In the genomic region with DNA sequence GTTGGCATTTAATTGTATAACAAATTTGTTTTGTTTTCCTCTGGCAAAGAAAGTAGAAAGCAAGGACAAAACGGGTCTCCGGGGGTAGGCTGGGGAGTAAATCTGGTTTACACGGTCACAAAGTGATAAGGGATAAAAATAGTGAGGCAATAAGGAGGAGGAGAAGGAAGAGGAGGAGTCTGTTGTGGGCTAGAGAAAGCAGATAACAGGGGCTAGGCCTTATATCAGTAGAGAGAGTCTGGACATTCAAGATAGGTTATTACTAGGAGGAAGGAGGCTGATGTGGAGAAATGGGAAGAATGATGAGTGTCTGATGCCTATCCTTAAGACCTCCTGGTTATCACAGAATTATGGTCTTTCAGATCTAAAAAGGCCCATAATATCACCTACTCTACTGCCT, we compare ENCODE assay signal across 10 cellular contexts.
"Had no signal": no experiment of that assay in that cellular context is flagged by ENCODE, and none has a peak within 500 bp of the region (broad histone marks: within the 10 kb centered on the region; RNA-seq: fewer than 3 reads in every experiment).

No MANE protein-coding gene starts in this region.

- H3K36me3 ChIP-seq: ascending aorta, lower lobe of right lung, upper lobe of right lung had no signal

- DNase-seq: activated CD4-positive, alpha-beta memory T cell treated with anti-CD3 and anti-CD28 coated beads, Interleukin-2, amount 10 ng/mL, durations not matched to agents 7 days and 5 days; activated gamma-delta T cell treated with Interleukin-2 at 50 U/mL for 16 hours; activated T-cell treated with anti-CD3 and anti-CD28 coated beads, Interleukin-2, amount 50 U/mL, for 72 hours; dorsolateral prefrontal cortex; hypothalamus; lower lobe of right lung; stimulated activated CD4-positive, alpha-beta T cell treated with anti-CD3 and anti-CD28 coated beads, Interleukin-4, amount 100 ng/mL, for 1 hour; stimulated activated CD8-positive, alpha-beta memory T cell treated with anti-CD3 and anti-CD28 coated beads, Interleukin-4, amount 100 ng/mL, for 48 hours; upper lobe of right lung had no signal

- H3K27ac ChIP-seq: ascending aorta, dorsolateral prefrontal cortex, lower lobe of right lung, upper lobe of right lung had no signal

- H3K9me3 ChIP-seq: ascending aorta, lower lobe of right lung, upper lobe of right lung had no signal

- H3K4me1 ChIP-seq: ascending aorta, upper lobe of right lung had no signal

- H3K27me3 ChIP-seq: ascending aorta, dorsolateral prefrontal cortex, upper lobe of right lung had no signal

- H3K4me3 ChIP-seq: ascending aorta, dorsolateral prefrontal cortex, lower lobe of right lung, upper lobe of right lung had no signal
